ENCODE assay signal across 22 cellular contexts in genomic region chr2:143493339-143493738, GRCh38.
"Had no signal": no experiment of that assay in that cellular context is flagged by ENCODE, and none has a peak within 500 bp of the region (broad histone marks: within the 10 kb centered on the region; RNA-seq: fewer than 3 reads in every experiment).

No MANE protein-coding gene starts in this region.

- H3K4me3 ChIP-seq: adrenal gland, SJSA1 had no signal

- ATAC-seq: activated CD4-positive, CD25-positive, alpha-beta regulatory T cell treated with anti-CD3 and anti-CD28 coated beads, Interleukin-2, amount 50 U/mL, for 24 hours; activated naive CD4-positive, alpha-beta T cell treated with anti-CD3 and anti-CD28 coated beads, Interleukin-2, amount 50 U/mL, for 72 hours; activated T-cell treated with anti-CD3 and anti-CD28 coated beads, Interleukin-2, amount 50 U/mL, for 4 hours; PC-3; SK-N-SH treated with all-trans-retinoic acid at 6 μM for 48 hours had no signal

- H3K27me3 ChIP-seq: adrenal gland, SJSA1 had no signal

- H3K4me3 Mint-ChIP-seq: activated T-cell treated with anti-CD3 and anti-CD28 coated beads, Interleukin-2, amount 50 U/mL, for 4 hours had no signal

- H3K27ac ChIP-seq: adrenal gland, SJSA1 had no signal

- H3K9me3 Mint-ChIP-seq: activated T-cell treated with anti-CD3 and anti-CD28 coated beads, Interleukin-2, amount 50 U/mL, for 4 hours had no signal

- DNase-seq: activated CD4-positive, alpha-beta T cell treated with anti-CD3 and anti-CD28 coated beads for 48 hours; activated CD4-positive, alpha-beta T cell treated with anti-CD3 and anti-CD28 coated beads, Interleukin-2, amount 50 U/mL, for 48 hours; activated CD8-positive, alpha-beta memory T cell treated with anti-CD3 and anti-CD28 coated beads, Interleukin-2, amount 50 U/mL, for 48 hours; activated T-cell treated with anti-CD3 and anti-CD28 coated beads, Interleukin-2, amount 50 U/mL, for 4 hours; adrenal gland; anterior cingulate cortex; cerebellar nuclear complex; Kasumi-1; KBM-7; NCI-H1048; NCI-H146; NCI-H187 treated with DMSO at 0.1 percent for 48 hours; NCI-H2081 treated with DMSO at 0.1 percent for 48 hours; NCI-H446; NCI-H524; PC-3; SHP77; SW 1271 had no signal

- H3K4me1 ChIP-seq: adrenal gland had no signal

- H3K36me3 ChIP-seq: adrenal gland, SJSA1 had no signal

- H3K9me3 ChIP-seq: adrenal gland, SJSA1 had no signal
